8 cellular contexts compared by ENCODE assay signal in the genomic region with DNA sequence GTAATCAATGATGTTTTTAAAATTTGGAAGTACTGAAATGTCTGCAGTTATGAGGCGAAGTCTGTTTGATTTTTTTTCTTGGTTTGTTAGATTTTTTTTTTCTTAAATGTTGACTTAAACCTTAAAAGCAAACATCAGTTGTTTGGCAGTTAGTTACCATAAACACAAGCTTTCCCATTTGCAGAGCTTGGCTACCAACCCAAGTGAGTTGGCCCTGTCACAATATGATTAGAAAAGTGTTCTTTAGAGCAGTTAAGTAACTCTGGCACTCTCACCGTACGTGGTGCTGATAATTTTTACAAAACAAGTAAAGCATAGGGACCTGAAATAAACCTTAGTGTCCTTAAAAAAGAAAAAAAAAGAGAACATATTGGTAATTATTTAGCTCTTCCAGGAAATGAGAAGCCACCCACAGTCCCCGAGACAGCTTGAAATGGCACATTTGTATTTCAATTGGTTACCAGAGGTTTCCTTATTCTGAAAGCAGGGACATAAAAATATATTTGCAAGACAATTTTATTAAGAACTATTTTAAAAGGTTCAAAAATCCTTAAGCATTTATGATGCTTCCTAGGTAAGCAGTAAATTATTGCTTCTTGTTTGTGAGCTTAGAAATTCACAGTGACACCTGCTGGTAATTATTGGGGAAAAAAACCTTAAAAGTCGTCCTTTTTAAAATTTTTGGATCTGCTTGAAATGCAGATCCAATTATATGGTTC. TPM values are rescaled to one million over a fixed set of nuclear protein-coding genes. Genes with fewer than 3 reads are reported as not detected.
DNase-seq lines count a peak whose midpoint lies in the region; TF ChIP-seq lines count a peak whose summit lies in the region.

No MANE protein-coding gene starts in this region.

- TF ChIP-seq POLR2A in prostate gland (IDR thresholded peaks at IDR 0.05): no peak

- H3K27ac ChIP-seq in prostate gland: no peak overlapping the region

- WGBS in prostate gland: 45% methylated on average over 5 of the region's 5 CpGs

- DNase-seq in GM12864 (ENCODE audit: low read depth) (no peak), NCI-H446 (lab: John Stamatoyannopoulos, UW) (peak; percentile 11 to 21), endothelial cell (ENCODE audit: low spot score) (no peak), prostate gland (ENCODE audit: low spot score) (no peak), HPDE6-E6E7 (ENCODE audit: extremely low spot score) (no peak), T1000 (lab: John Stamatoyannopoulos, UW) (no peak)
- no peak for DNase-seq in activated naive CD8-positive, alpha-beta T cell treated with anti-CD3 and anti-CD28 coated beads for 36 hours
- DNase-seq in activated CD4-positive, alpha-beta T cell treated with anti-CD3 and anti-CD28 coated beads, Interleukin-2, amount 50 U/mL, for 4 hours: no peak

- intact Hi-C loops in prostate gland (cut with DNase I): loop anchor here (5.0 kb wide), 1 partner anchor 441 kb away; no protein-coding TSS in a partner anchor

- H3K36me3 Mint-ChIP-seq in endothelial cell (ENCODE audit: low read depth, unreplicated experiment): peaks cover 53% of the 10 kb centered on the region
- no peaks in the 10 kb centered on the region for H3K36me3 Mint-ChIP-seq in activated naive CD8-positive, alpha-beta T cell treated with anti-CD3 and anti-CD28 coated beads for 36 hours

- peaks cover 4% of the 10 kb centered on the region for H3K27me3 Mint-ChIP-seq in endothelial cell (ENCODE audit: unreplicated experiment)
- peaks cover 40% of the 10 kb centered on the region for H3K27me3 Mint-ChIP-seq in activated naive CD8-positive, alpha-beta T cell treated with anti-CD3 and anti-CD28 coated beads for 36 hours

- peak overlapping the region; percentile 88 for H3K4me3 Mint-ChIP-seq in endothelial cell (ENCODE audit: unreplicated experiment)
- H3K4me3 Mint-ChIP-seq in activated naive CD8-positive, alpha-beta T cell treated with anti-CD3 and anti-CD28 coated beads for 36 hours: no peak overlapping the region

- H3K4me1 ChIP-seq in prostate gland (replicated peaks): peaks cover 4% of the 10 kb centered on the region

- H3K9me3 ChIP-seq in prostate gland: no peaks in the 10 kb centered on the region

- peak; percentile 19 for TF ChIP-seq CTCF in GM12864 (IDR thresholded peaks at IDR 0.05; ENCODE audit: low read depth, low read length, missing control alignments)
- peak; percentile 64 for TF ChIP-seq CTCF in endothelial cell (IDR thresholded peaks at IDR 0.05; ENCODE audit: unreplicated experiment)
- peak in 3 of 4 experiments; percentile 20 to 51 (median 28) for TF ChIP-seq CTCF in prostate gland (IDR thresholded peaks at IDR 0.05)

- no peak overlapping the region for H3K4me3 ChIP-seq in GM12864 (ENCODE audit: low read depth, low read length)
- H3K4me3 ChIP-seq in prostate gland: no peak overlapping the region

- H3K27me3 ChIP-seq in prostate gland (replicated peaks; ENCODE audit: insufficient read depth): no peaks in the 10 kb centered on the region

- peaks cover 40% of the 10 kb centered on the region for H3K4me1 Mint-ChIP-seq in endothelial cell (ENCODE audit: unreplicated experiment)
- H3K4me1 Mint-ChIP-seq in activated naive CD8-positive, alpha-beta T cell treated with anti-CD3 and anti-CD28 coated beads for 36 hours: peaks cover 24% of the 10 kb centered on the region

- H3K27ac Mint-ChIP-seq in endothelial cell (ENCODE audit: unreplicated experiment): no peak overlapping the region
- H3K27ac Mint-ChIP-seq in activated naive CD8-positive, alpha-beta T cell treated with anti-CD3 and anti-CD28 coated beads for 36 hours: no peak overlapping the region

- no peaks in the 10 kb centered on the region for H3K36me3 ChIP-seq in prostate gland

- H3K9me3 Mint-ChIP-seq in endothelial cell (ENCODE audit: unreplicated experiment): no peaks in the 10 kb centered on the region
- H3K9me3 Mint-ChIP-seq in activated naive CD8-positive, alpha-beta T cell treated with anti-CD3 and anti-CD28 coated beads for 36 hours: no peaks in the 10 kb centered on the region

RNA-seq across cellular contexts. Expression of a gene that starts 3.9 kb away (rescaled TPM):
- total RNA-seq in endothelial cell (ENCODE audit: unreplicated experiment) (82.7 TPM), prostate gland (1 to 10 TPM; 1.0 to 5.3 TPM)
- total RNA-seq in activated naive CD8-positive, alpha-beta T cell treated with anti-CD3 and anti-CD28 coated beads for 36 hours: not detected

RNA-seq across cellular contexts. Expression of a gene that starts 37.4 kb away (rescaled TPM):
- total RNA-seq in endothelial cell (ENCODE audit: unreplicated experiment) (26.2 TPM), prostate gland (10 to 100 TPM; 15.5 to 15.6 TPM)
- total RNA-seq in activated naive CD8-positive, alpha-beta T cell treated with anti-CD3 and anti-CD28 coated beads for 36 hours: 10 to 100 TPM; 73.7 to 76.4 TPM

Comparison
In these comparisons a context has a peak if more than half of its experiments do, and no peak if none do; other contexts are left out.
1. DNase-seq: peak in NCI-H446 (2 of 2); none in GM12864 (single experiment), endothelial cell (single experiment), prostate gland (single experiment), HPDE6-E6E7 (single experiment), activated naive CD8-positive, alpha-beta T cell treated with anti-CD3 and anti-CD28 coated beads for 36 hours (single experiment), activated CD4-positive, alpha-beta T cell treated with anti-CD3 and anti-CD28 coated beads, Interleukin-2, amount 50 U/mL, for 4 hours (0 of 2) and T1000 (single experiment).
2. RNA of a gene that starts 3.9 kb away (total RNA-seq): 82.7 TPM in endothelial cell (single experiment); 1.0 to 5.3 TPM in prostate gland and not detected in activated naive CD8-positive, alpha-beta T cell treated with anti-CD3 and anti-CD28 coated beads for 36 hours; every median in the first group is over 10 times any median in the second.
3. Peak in every context shown above with its lines, with median percentiles within 50 percentile points of each other: CTCF ChIP-seq.